Comparison of ENCODE assay signal across 19 cellular contexts in the genomic region with DNA sequence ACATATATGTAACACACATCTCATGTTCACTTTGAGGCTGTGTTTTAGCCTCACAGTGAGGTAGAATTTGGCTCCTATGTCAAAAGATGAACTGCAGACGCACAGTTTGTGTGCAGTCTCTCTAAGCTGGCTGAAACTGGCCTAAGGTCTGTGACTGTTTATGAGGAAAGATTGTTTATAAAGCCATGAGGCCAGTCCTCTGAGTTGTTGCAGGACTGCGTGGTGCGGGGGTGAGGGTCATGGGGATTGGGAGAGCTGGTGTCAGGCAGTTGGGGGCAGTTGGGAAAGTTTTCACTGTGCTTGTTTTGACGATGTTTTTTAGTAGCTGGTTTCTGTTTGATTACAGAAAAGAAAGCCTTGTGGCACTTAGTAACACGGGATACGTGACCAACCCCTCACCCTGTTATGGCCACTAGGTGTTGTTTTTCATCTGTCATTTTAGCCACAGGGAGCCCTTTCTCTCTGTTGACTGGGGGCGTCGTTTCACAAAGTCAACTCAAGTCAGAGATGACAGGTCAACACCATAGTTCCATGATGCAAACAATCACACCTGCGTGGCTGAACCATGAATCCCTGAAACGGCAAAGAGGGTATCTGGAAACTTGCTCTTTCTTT.
A peak's percentile ranks its signal among the peaks of the same experiment; 100 is the strongest.
DNase-seq lines count a peak whose midpoint lies in the region; ATAC-seq and TF ChIP-seq lines count a peak whose summit lies in the region.
"Had no signal": no experiment of that assay in that cellular context is flagged by ENCODE, and none has a peak within 500 bp of the region (broad histone marks: within the 10 kb centered on the region; RNA-seq: fewer than 3 reads in every experiment).

No MANE protein-coding gene starts in this region.

- no peaks in the 10 kb centered on the region for H3K36me3 ChIP-seq in tibial artery
- H3K36me3 ChIP-seq: brain microvascular endothelial cell had no signal

- peaks cover 6% of the 10 kb centered on the region for H3K4me1 Mint-ChIP-seq in activated CD4-positive, alpha-beta T cell treated with anti-CD3 and anti-CD28 coated beads, Interleukin-2, amount 10 ng/mL, durations not matched to agents 24 days and 14 days
- H3K4me1 Mint-ChIP-seq in T-helper 2 cell treated with Interferon-gamma antibody and Interleukin-4, amounts not matched to agents 5 μg/mL and 100 μg/mL, for 36 hours (ENCODE audit: low read depth), result peaks cover 4% of the 10 kb centered on the region
- H3K4me1 Mint-ChIP-seq in stimulated activated memory B cell treated with anti-CD40 and anti-IgM and Interleukin-4, amounts not matched to agents 10 μg/mL and 1 μg/mL and 100 μg/mL, for 72 hours, result peaks cover 7% of the 10 kb centered on the region

- no peak overlapping the region for H3K27ac ChIP-seq in tibial artery
- H3K27ac ChIP-seq: brain microvascular endothelial cell had no signal

- no peak for TF ChIP-seq CTCF in tibial artery (IDR thresholded peaks at IDR 0.05)

- DNase-seq in activated CD4-positive, alpha-beta T cell treated with anti-CD3 and anti-CD28 coated beads, Interleukin-2, amount 10 ng/mL, durations not matched to agents 24 days and 14 days, result no peak
- DNase-seq in activated CD4-positive, alpha-beta T cell treated with anti-CD3 and anti-CD28 coated beads, Interleukin-2, amount 50 U/mL, for 4 hours, result no peak
- no peak for DNase-seq in T-helper 2 cell treated with Interferon-gamma antibody and Interleukin-4, amounts not matched to agents 5 μg/mL and 100 μg/mL, for 36 hours (ENCODE audit: low spot score)
- DNase-seq in left lobe of liver (ENCODE audit: low spot score), result no peak
- no peak for DNase-seq in stimulated activated CD4-positive, alpha-beta T cell treated with anti-CD3 and anti-CD28 coated beads, Interleukin-2, amount 100 ng/mL, for 48 hours
- DNase-seq in tibial artery, result no peak
- DNase-seq: activated CD4-positive, alpha-beta T cell treated with anti-CD3 and anti-CD28 coated beads, Interleukin-2, amount 50 U/mL, for 48 hours; activated naive CD4-positive, alpha-beta T cell treated with anti-CD3 and anti-CD28 coated beads for 36 hours; brain microvascular endothelial cell; effector memory CD8-positive, alpha-beta T cell; foreskin melanocyte; HCEC 1CT; NCI-H1105 treated with DMSO at 0.1 percent for 48 hours; stimulated activated CD4-positive, alpha-beta T cell treated with anti-CD3 and anti-CD28 coated beads, Interleukin-4, amount 100 ng/mL, for 24 hours; stimulated activated naive B cell treated with anti-CD40 and anti-IgM and Interleukin-4, amounts not matched to agents 10 μg/mL and 1 μg/mL and 100 μg/mL, for 72 hours had no signal

- H3K36me3 Mint-ChIP-seq in activated CD4-positive, alpha-beta T cell treated with anti-CD3 and anti-CD28 coated beads, Interleukin-2, amount 10 ng/mL, durations not matched to agents 24 days and 14 days (ENCODE audit: low read depth), result no peaks in the 10 kb centered on the region
- H3K36me3 Mint-ChIP-seq in T-helper 2 cell treated with Interferon-gamma antibody and Interleukin-4, amounts not matched to agents 5 μg/mL and 100 μg/mL, for 36 hours (ENCODE audit: low read depth), result no peaks in the 10 kb centered on the region
- H3K36me3 Mint-ChIP-seq in stimulated activated memory B cell treated with anti-CD40 and anti-IgM and Interleukin-4, amounts not matched to agents 10 μg/mL and 1 μg/mL and 100 μg/mL, for 72 hours, result no peaks in the 10 kb centered on the region
- H3K36me3 Mint-ChIP-seq: stimulated activated naive B cell treated with anti-CD40 and anti-IgM and Interleukin-4, amounts not matched to agents 10 μg/mL and 1 μg/mL and 100 μg/mL, for 72 hours had no signal

- no peaks in the 10 kb centered on the region for H3K4me1 ChIP-seq in tibial artery

- no peak overlapping the region for H3K4me3 Mint-ChIP-seq in activated CD4-positive, alpha-beta T cell treated with anti-CD3 and anti-CD28 coated beads, Interleukin-2, amount 10 ng/mL, durations not matched to agents 24 days and 14 days
- H3K4me3 Mint-ChIP-seq in T-helper 2 cell treated with Interferon-gamma antibody and Interleukin-4, amounts not matched to agents 5 μg/mL and 100 μg/mL, for 36 hours, result no peak overlapping the region
- no peak overlapping the region for H3K4me3 Mint-ChIP-seq in stimulated activated memory B cell treated with anti-CD40 and anti-IgM and Interleukin-4, amounts not matched to agents 10 μg/mL and 1 μg/mL and 100 μg/mL, for 72 hours
- H3K4me3 Mint-ChIP-seq: activated naive CD4-positive, alpha-beta T cell treated with anti-CD3 and anti-CD28 coated beads for 36 hours; effector memory CD8-positive, alpha-beta T cell; stimulated activated naive B cell treated with anti-CD40 and anti-IgM and Interleukin-4, amounts not matched to agents 10 μg/mL and 1 μg/mL and 100 μg/mL, for 72 hours had no signal

- ATAC-seq in left lobe of liver (peak; percentile 54), HG02571 (IDR thresholded peaks at IDR 0.05; ENCODE audit: unreplicated experiment) (no peak)
- ATAC-seq in stimulated activated memory B cell treated with anti-CD40 and anti-IgM and Interleukin-4, amounts not matched to agents 10 μg/mL and 1 μg/mL and 100 μg/mL, for 72 hours, result no peak
- ATAC-seq: effector memory CD8-positive, alpha-beta T cell; K562; Right ventricle myocardium inferior; stimulated activated naive B cell treated with anti-CD40 and anti-IgM and Interleukin-4, amounts not matched to agents 10 μg/mL and 1 μg/mL and 100 μg/mL, for 72 hours had no signal

- no peaks in the 10 kb centered on the region for H3K27me3 ChIP-seq in tibial artery
- H3K27me3 ChIP-seq: brain microvascular endothelial cell had no signal

- no peaks in the 10 kb centered on the region for H3K9me3 ChIP-seq in tibial artery

- H3K9me3 Mint-ChIP-seq in activated CD4-positive, alpha-beta T cell treated with anti-CD3 and anti-CD28 coated beads, Interleukin-2, amount 10 ng/mL, durations not matched to agents 24 days and 14 days, result no peaks in the 10 kb centered on the region
- no peaks in the 10 kb centered on the region for H3K9me3 Mint-ChIP-seq in T-helper 2 cell treated with Interferon-gamma antibody and Interleukin-4, amounts not matched to agents 5 μg/mL and 100 μg/mL, for 36 hours
- H3K9me3 Mint-ChIP-seq in stimulated activated memory B cell treated with anti-CD40 and anti-IgM and Interleukin-4, amounts not matched to agents 10 μg/mL and 1 μg/mL and 100 μg/mL, for 72 hours, result no peaks in the 10 kb centered on the region
- H3K9me3 Mint-ChIP-seq: activated naive CD4-positive, alpha-beta T cell treated with anti-CD3 and anti-CD28 coated beads for 36 hours; effector memory CD8-positive, alpha-beta T cell; stimulated activated naive B cell treated with anti-CD40 and anti-IgM and Interleukin-4, amounts not matched to agents 10 μg/mL and 1 μg/mL and 100 μg/mL, for 72 hours had no signal

- H3K4me3 ChIP-seq in tibial artery, result no peak overlapping the region
- H3K4me3 ChIP-seq: K562 had no signal

- no peaks in the 10 kb centered on the region for H3K27me3 Mint-ChIP-seq in activated CD4-positive, alpha-beta T cell treated with anti-CD3 and anti-CD28 coated beads, Interleukin-2, amount 10 ng/mL, durations not matched to agents 24 days and 14 days
- H3K27me3 Mint-ChIP-seq in T-helper 2 cell treated with Interferon-gamma antibody and Interleukin-4, amounts not matched to agents 5 μg/mL and 100 μg/mL, for 36 hours (ENCODE audit: low read depth), result no peaks in the 10 kb centered on the region
- no peaks in the 10 kb centered on the region for H3K27me3 Mint-ChIP-seq in stimulated activated memory B cell treated with anti-CD40 and anti-IgM and Interleukin-4, amounts not matched to agents 10 μg/mL and 1 μg/mL and 100 μg/mL, for 72 hours
- H3K27me3 Mint-ChIP-seq: effector memory CD8-positive, alpha-beta T cell; stimulated activated naive B cell treated with anti-CD40 and anti-IgM and Interleukin-4, amounts not matched to agents 10 μg/mL and 1 μg/mL and 100 μg/mL, for 72 hours had no signal

- peak overlapping the region; percentile 64 for H3K27ac Mint-ChIP-seq in activated CD4-positive, alpha-beta T cell treated with anti-CD3 and anti-CD28 coated beads, Interleukin-2, amount 10 ng/mL, durations not matched to agents 24 days and 14 days
- H3K27ac Mint-ChIP-seq in T-helper 2 cell treated with Interferon-gamma antibody and Interleukin-4, amounts not matched to agents 5 μg/mL and 100 μg/mL, for 36 hours, result peak overlapping the region; percentile 26
- H3K27ac Mint-ChIP-seq in stimulated activated memory B cell treated with anti-CD40 and anti-IgM and Interleukin-4, amounts not matched to agents 10 μg/mL and 1 μg/mL and 100 μg/mL, for 72 hours, result peak overlapping the region; percentile 30
- H3K27ac Mint-ChIP-seq: activated naive CD4-positive, alpha-beta T cell treated with anti-CD3 and anti-CD28 coated beads for 36 hours; stimulated activated naive B cell treated with anti-CD40 and anti-IgM and Interleukin-4, amounts not matched to agents 10 μg/mL and 1 μg/mL and 100 μg/mL, for 72 hours had no signal

- intact Hi-C loops in activated CD4-positive, alpha-beta T cell treated with anti-CD3 and anti-CD28 coated beads, Interleukin-2, amount 10 ng/mL, durations not matched to agents 24 days and 14 days (cut with micrococcal nuclease), result no loop called here
- intact Hi-C loops in tibial artery (cut with DNase I; ENCODE audit: low total_unique reads), result no loop called here
